Comparison of ENCODE assay signal across 10 cellular contexts in genomic region chr9:1845421-1845820, GRCh38.
"Had no signal": no experiment of that assay in that cellular context is flagged by ENCODE, and none has a peak within 500 bp of the region (broad histone marks: within the 10 kb centered on the region; RNA-seq: fewer than 3 reads in every experiment).

No MANE protein-coding gene starts in this region.

- H3K27ac Mint-ChIP-seq: GM23338, HFFc6 had no signal

- H3K36me3 ChIP-seq: HAP-1 had no signal

- H3K4me3 ChIP-seq: GM23248, GM23338, HAP-1 had no signal

- FAIRE-seq: H1, H54 had no signal

- H3K9me3 ChIP-seq: HAP-1 had no signal

- H3K27ac ChIP-seq: GM23248 had no signal

- ATAC-seq: GM23338, HCT116 had no signal

- H3K9ac ChIP-seq: GM23248 had no signal

- DNase-seq: GM23248, GOT3, H9, HCEC 1CT, HFFc6 had no signal

- H3K4me2 ChIP-seq: GM23338 had no signal

- H2AFZ ChIP-seq: GM23248, GM23338 had no signal

- H3K4me1 ChIP-seq: HAP-1 had no signal

- H3K4me3 Mint-ChIP-seq: GM23338, H9, HFFc6 had no signal

- H3K9me3 Mint-ChIP-seq: GM23338 had no signal
